8 cellular contexts compared by ENCODE assay signal in genomic region chr17:11935734-11936406, GRCh38.
DNase-seq lines count a peak whose midpoint lies in the region; ATAC-seq and TF ChIP-seq lines count a peak whose summit lies in the region.

No MANE protein-coding gene starts in this region.

- DNase-seq in HT1080 (ENCODE audit: low read depth) (peak; percentile 32), SK-MEL-5 (ENCODE audit: low read depth, low spot score) (peak; percentile 77), fibroblast of mammary gland (ENCODE audit: low read depth) (peak; percentile 63), pons (ENCODE audit: low spot score) (peak; percentile 62), GOT3 (lab: John Stamatoyannopoulos, UW) (no peak)

- no peaks in the 10 kb centered on the region for H3K9me2 ChIP-seq in DOHH2 (replicated peaks; ENCODE audit: control insufficient read depth, low read length)

- no peaks in the 10 kb centered on the region for H3K27me3 ChIP-seq in DOHH2 (ENCODE audit: control insufficient read depth, low read length)

- H3K79me2 ChIP-seq in DOHH2 (ENCODE audit: control insufficient read depth, low read length), result no peaks in the 10 kb centered on the region

- H3K4me3 ChIP-seq in DOHH2 (ENCODE audit: low read length) (no peak overlapping the region), fibroblast of mammary gland (ENCODE audit: control insufficient read depth, low read depth, low read length) (no peak overlapping the region)

- in situ Hi-C loops in SK-MEL-5 (cut with HindIII; ENCODE audit: low pct_unique_long_range_greater_than_20kb, low sequenced_read_pairs), result no loop called here

- no peak overlapping the region for H3K4me2 ChIP-seq in DOHH2 (ENCODE audit: low read length)

- H4K20me1 ChIP-seq in DOHH2 (ENCODE audit: control insufficient read depth, insufficient read depth, low read depth, low read length), result no peaks in the 10 kb centered on the region

- no peaks in the 10 kb centered on the region for H3K36me3 ChIP-seq in DOHH2 (ENCODE audit: control insufficient read depth, low read length)

- ATAC-seq in GM18867 (IDR thresholded peaks at IDR 0.05; ENCODE audit: unreplicated experiment) (no peak), GM18520 (IDR thresholded peaks at IDR 0.05; ENCODE audit: unreplicated experiment) (no peak)

- no peaks in the 10 kb centered on the region for H3K4me1 ChIP-seq in DOHH2 (ENCODE audit: control insufficient read depth, low read length)

- no peaks in the 10 kb centered on the region for H3K9me3 ChIP-seq in DOHH2 (ENCODE audit: control insufficient read depth, insufficient read depth, low read length)

- TF ChIP-seq CTCF in DOHH2 (IDR thresholded peaks at IDR 0.05; ENCODE audit: low read depth, low read length, poor library complexity, severe bottlenecking) (peak; percentile 93), fibroblast of mammary gland (conservative IDR thresholded peaks at IDR 0.05; ENCODE audit: control insufficient read depth, insufficient read depth, low read depth, low read length) (peak; percentile 98)

- no peaks in the 10 kb centered on the region for H3F3A ChIP-seq in DOHH2 (ENCODE audit: control insufficient read depth, insufficient read depth)

- no peak overlapping the region for H3K27ac ChIP-seq in DOHH2 (ENCODE audit: low read depth, low read length)
